Comparison of ENCODE assay signal across 11 cellular contexts in the genomic region with DNA sequence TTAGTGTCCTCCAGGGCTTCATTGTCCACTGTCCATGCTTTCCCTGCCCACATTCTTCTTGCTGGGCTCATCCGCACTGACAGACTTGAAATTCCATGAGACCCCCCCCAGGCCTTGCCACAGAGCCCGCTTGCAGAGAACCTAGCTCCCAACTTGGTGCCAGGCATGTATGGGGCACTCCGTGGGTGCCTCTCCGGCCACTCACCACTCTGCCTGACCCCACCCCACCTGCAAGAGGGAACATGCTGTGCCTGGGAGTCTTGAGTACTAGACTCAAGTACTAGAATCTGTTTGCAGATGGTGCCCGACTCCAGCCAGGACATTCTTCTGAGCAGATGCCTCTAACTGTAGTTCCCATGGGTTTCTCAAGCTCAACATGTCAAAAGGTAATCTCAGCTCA. TPM values are rescaled to one million over a fixed set of nuclear protein-coding genes. Genes with fewer than 3 reads are reported as not detected.
DNase-seq lines count a peak whose midpoint lies in the region; ATAC-seq and TF ChIP-seq lines count a peak whose summit lies in the region.
"Had no signal": no experiment of that assay in that cellular context is flagged by ENCODE, and none has a peak within 500 bp of the region (broad histone marks: within the 10 kb centered on the region; RNA-seq: fewer than 3 reads in every experiment).

No MANE protein-coding gene starts in this region.

- H3K9me3 ChIP-seq in AG04450 (ENCODE audit: control insufficient read depth, insufficient read depth, low read length) (no peaks in the 10 kb centered on the region), HUES48 (ENCODE audit: control insufficient read depth, insufficient read depth, low read length) (no peaks in the 10 kb centered on the region), mucosa of stomach (ENCODE audit: control insufficient read depth, low read length) (no peaks in the 10 kb centered on the region)

- H3K36me3 ChIP-seq in HUES48 (ENCODE audit: control insufficient read depth, insufficient read depth, low read length) (no peaks in the 10 kb centered on the region), mucosa of stomach (ENCODE audit: control insufficient read depth, insufficient read depth, low read length) (no peaks in the 10 kb centered on the region)

- CTCF ChIA-PET in AG04450 (lab: Charles Lee), result interaction anchor here (1.2 to 6.0 kb wide), 2 partner anchors 128 to 144 kb away, joined by 3 to 28 read pairs; no protein-coding TSS in a partner anchor

- ATAC-seq in GM18505 (IDR thresholded peaks at IDR 0.05; ENCODE audit: unreplicated experiment), result no peak
- no peak for ATAC-seq in HG02571 (IDR thresholded peaks at IDR 0.05; ENCODE audit: unreplicated experiment)

- H3K4me3 Mint-ChIP-seq in dendritic cell treated with granulocyte-macrophage colony-stimulating factor and Interleukin-4, amounts not matched to agents 40 ng/mL and 50 ng/mL, for 4 days, result no peak overlapping the region
- H3K4me3 Mint-ChIP-seq: activated naive CD4-positive, alpha-beta T cell treated with anti-CD3 and anti-CD28 coated beads for 36 hours had no signal

- H3K4me1 Mint-ChIP-seq in dendritic cell treated with granulocyte-macrophage colony-stimulating factor and Interleukin-4, amounts not matched to agents 40 ng/mL and 50 ng/mL, for 4 days (ENCODE audit: low read depth), result peaks cover 86% of the 10 kb centered on the region

- TF ChIP-seq CTCF in AG04450 (IDR thresholded peaks at IDR 0.05; ENCODE audit: low read depth, low read length), result no peak

- H3K27me3 Mint-ChIP-seq in dendritic cell treated with granulocyte-macrophage colony-stimulating factor and Interleukin-4, amounts not matched to agents 40 ng/mL and 50 ng/mL, for 4 days, result no peaks in the 10 kb centered on the region
- H3K27me3 Mint-ChIP-seq: progenitor cell of endocrine pancreas had no signal

- H3K36me3 Mint-ChIP-seq in dendritic cell treated with granulocyte-macrophage colony-stimulating factor and Interleukin-4, amounts not matched to agents 40 ng/mL and 50 ng/mL, for 4 days (ENCODE audit: low read depth), result peaks cover 25% of the 10 kb centered on the region

- no peak for TF ChIP-seq POLR2A in GM18505 (IDR thresholded peaks at IDR 0.05; ENCODE audit: borderline replicate concordance, extremely low read depth, insufficient read depth, insufficient read length)

- H3K27ac ChIP-seq in AG04450 (ENCODE audit: low read depth, low read length) (peak overlapping the region; percentile 66), HUES48 (ENCODE audit: low read depth, low read length) (peak overlapping the region; percentile 83)

- no peaks in the 10 kb centered on the region for H3K9me3 Mint-ChIP-seq in dendritic cell treated with granulocyte-macrophage colony-stimulating factor and Interleukin-4, amounts not matched to agents 40 ng/mL and 50 ng/mL, for 4 days
- H3K9me3 Mint-ChIP-seq: activated naive CD4-positive, alpha-beta T cell treated with anti-CD3 and anti-CD28 coated beads for 36 hours had no signal

- DNase-seq in AG04450 (ENCODE audit: low read depth, low spot score), result no peak
- DNase-seq in NCI-H2029 treated with DMSO at 0.1 percent for 48 hours (lab: John Stamatoyannopoulos, UW), result no peak
- no peak for DNase-seq in NCI-H1105 (lab: John Stamatoyannopoulos, UW)
- DNase-seq: NCI-H1105 treated with DMSO at 0.1 percent for 48 hours had no signal

- no peaks in the 10 kb centered on the region for H3K27me3 ChIP-seq in AG04450 (ENCODE audit: control insufficient read depth, insufficient read depth, low read length)
- no peaks in the 10 kb centered on the region for H3K27me3 ChIP-seq in HUES48 (ENCODE audit: control insufficient read depth, insufficient read depth, low read length)
- H3K27me3 ChIP-seq in mucosa of stomach (ENCODE audit: control insufficient read depth, insufficient read depth, low read length), result no peaks in the 10 kb centered on the region

- intact Hi-C loops in dendritic cell treated with granulocyte-macrophage colony-stimulating factor and Interleukin-4, amounts not matched to agents 40 ng/mL and 50 ng/mL, for 4 days (cut with micrococcal nuclease), result no loop called here

- H3K4me3 ChIP-seq in AG04450 (ENCODE audit: low read depth, low read length) (no peak overlapping the region), HUES48 (ENCODE audit: low read depth, low read length) (no peak overlapping the region), mucosa of stomach (ENCODE audit: low read length) (peak overlapping the region; percentile 2)

- H3K9ac ChIP-seq in HUES48 (ENCODE audit: low read depth, low read length) (no peak overlapping the region), mucosa of stomach (ENCODE audit: low read length) (peak overlapping the region; percentile 26)

- H3K4me1 ChIP-seq in HUES48 (ENCODE audit: control insufficient read depth, insufficient read depth, low read length) (peaks cover 49% of the 10 kb centered on the region), mucosa of stomach (ENCODE audit: control insufficient read depth, insufficient read depth, low read length) (peaks cover 61% of the 10 kb centered on the region)

- POLR2A ChIA-PET in AG04450 (lab: Yijun Ruan, JAX), result no interaction called here

- peak overlapping the region; percentile 81 for H3K27ac Mint-ChIP-seq in dendritic cell treated with granulocyte-macrophage colony-stimulating factor and Interleukin-4, amounts not matched to agents 40 ng/mL and 50 ng/mL, for 4 days

RNA-seq across cellular contexts. Expression of gene TRERF1, which starts 47.9 kb away (rescaled TPM):
- polyA plus RNA-seq in AG04450 (2011; rRNA removed), result 7.3 and 9.0 TPM in 2 replicates
- 15.2 and 16.8 TPM in 2 replicates for polyA minus RNA-seq in AG04450 (2011; rRNA and poly(A)+ RNA removed)
